In genomic region chr4:27861802-27862201, GRCh38 we compare ENCODE assay signal across 15 cellular contexts.
A peak's percentile ranks its signal among the peaks of the same experiment; 100 is the strongest.
DNase-seq lines count a peak whose midpoint lies in the region; ATAC-seq and TF ChIP-seq lines count a peak whose summit lies in the region.
"Had no signal": no experiment of that assay in that cellular context is flagged by ENCODE, and none has a peak within 500 bp of the region (broad histone marks: within the 10 kb centered on the region; RNA-seq: fewer than 3 reads in every experiment).

No MANE protein-coding gene starts in this region.

- CTCF ChIA-PET in OCI-LY7 (lab: Charles Lee; ENCODE audit: unreplicated experiment): no interaction called here

- H3K4me3 ChIP-seq in gastrocnemius medialis (no peak overlapping the region), OCI-LY7 (ENCODE audit: low read depth, low read length, poor library complexity, severe bottlenecking) (no peak overlapping the region), hepatocyte (no peak overlapping the region)
- H3K4me3 ChIP-seq: vagina had no signal

- TF ChIP-seq POLR2A in gastrocnemius medialis (IDR thresholded peaks at IDR 0.05): no peak

- H2AFZ ChIP-seq in OCI-LY7 (ENCODE audit: low read length) (no peak overlapping the region), hepatocyte (no peak overlapping the region)

- DNase-seq in NCI-H226: peak; percentile 30
- DNase-seq in glomerular visceral epithelial cell (ENCODE audit: extremely low spot score): peak; percentile 16
- DNase-seq in gastrocnemius medialis: no peak
- no peak for DNase-seq in OCI-LY7 (ENCODE audit: low spot score)
- DNase-seq in hepatocyte (ENCODE audit: low spot score): no peak
- DNase-seq: activated CD4-positive, alpha-beta memory T cell treated with anti-CD3 and anti-CD28 coated beads, Interleukin-2, amount 10 ng/mL, durations not matched to agents 7 days and 5 days; activated naive CD4-positive, alpha-beta T cell treated with Interleukin-2 at 50 U/mL for 16 hours; cortex of kidney; stimulated activated CD8-positive, alpha-beta memory T cell treated with anti-CD3 and anti-CD28 coated beads, Interleukin-4, amount 100 ng/mL, for 48 hours; T-helper 1 cell had no signal

- peak; percentile 86 for ATAC-seq in GM18508 (IDR thresholded peaks at IDR 0.05; ENCODE audit: insufficient read depth, unreplicated experiment)
- peak; percentile 74 for ATAC-seq in HG02678 (IDR thresholded peaks at IDR 0.05; ENCODE audit: unreplicated experiment)
- ATAC-seq in gastrocnemius medialis: no peak
- ATAC-seq in HG02884 (IDR thresholded peaks at IDR 0.05; ENCODE audit: unreplicated experiment): no peak

- BruUV-seq in OCI-LY7 (replicated peaks; lab: Mats Ljungman, UMichigan): no TSS peak

- no peaks in the 10 kb centered on the region for H3K4me1 ChIP-seq in gastrocnemius medialis
- H3K4me1 ChIP-seq in OCI-LY7 (ENCODE audit: insufficient read depth, low read length, poor library complexity, severe bottlenecking): no peaks in the 10 kb centered on the region
- H3K4me1 ChIP-seq in hepatocyte (ENCODE audit: insufficient read depth): no peaks in the 10 kb centered on the region
- H3K4me1 ChIP-seq: BE2C, vagina had no signal

- no peak for TF ChIP-seq CTCF in gastrocnemius medialis (IDR thresholded peaks at IDR 0.05 in 4 of 5, conservative IDR thresholded peaks at IDR 0.05 in 1 of 5)
- TF ChIP-seq CTCF in OCI-LY7 (conservative IDR thresholded peaks at IDR 0.05; ENCODE audit: low read length): no peak
- no peak for TF ChIP-seq CTCF in hepatocyte (IDR thresholded peaks at IDR 0.05; ENCODE audit: poor library complexity)

- POLR2A ChIA-PET in OCI-LY7 (lab: Charles Lee): interaction anchor here (0.9 kb wide), 1 partner anchor 188 kb away, joined by 3 read pairs; no protein-coding TSS in a partner anchor

- no peaks in the 10 kb centered on the region for H3K79me2 ChIP-seq in OCI-LY7 (ENCODE audit: insufficient read depth, low read depth, low read length)
- H3K79me2 ChIP-seq in hepatocyte: no peaks in the 10 kb centered on the region

- H3K27me3 ChIP-seq in gastrocnemius medialis (no peaks in the 10 kb centered on the region), hepatocyte (no peaks in the 10 kb centered on the region)
- H3K27me3 ChIP-seq: BE2C, vagina had no signal

- H4K20me1 ChIP-seq in OCI-LY7 (ENCODE audit: insufficient read depth, low read length): no peaks in the 10 kb centered on the region
- H4K20me1 ChIP-seq in hepatocyte (ENCODE audit: insufficient read depth, poor library complexity, severe bottlenecking): no peaks in the 10 kb centered on the region

- H3K9me2 ChIP-seq in OCI-LY7 (ENCODE audit: insufficient read depth, low read length) (no peaks in the 10 kb centered on the region), hepatocyte (replicated peaks; ENCODE audit: insufficient read depth) (no peaks in the 10 kb centered on the region)

- H3K27ac ChIP-seq in gastrocnemius medialis (no peak overlapping the region), OCI-LY7 (ENCODE audit: low read depth, low read length, poor library complexity, severe bottlenecking) (no peak overlapping the region), hepatocyte (no peak overlapping the region)
- H3K27ac ChIP-seq: vagina had no signal

- H3K4me2 ChIP-seq in OCI-LY7 (ENCODE audit: low read length) (no peak overlapping the region), hepatocyte (no peak overlapping the region)

- H3K9me3 ChIP-seq in gastrocnemius medialis (no peaks in the 10 kb centered on the region), OCI-LY7 (ENCODE audit: low read length) (no peaks in the 10 kb centered on the region), hepatocyte (ENCODE audit: low read depth) (no peaks in the 10 kb centered on the region)
- H3K9me3 ChIP-seq: BE2C, vagina had no signal

- H3K36me3 ChIP-seq in gastrocnemius medialis (no peaks in the 10 kb centered on the region), OCI-LY7 (ENCODE audit: insufficient read depth, low read length) (no peaks in the 10 kb centered on the region), hepatocyte (replicated peaks; ENCODE audit: insufficient read depth, low read depth) (no peaks in the 10 kb centered on the region)
- H3K36me3 ChIP-seq: BE2C, vagina had no signal

- intact Hi-C loops in gastrocnemius medialis (cut with DNase I; ENCODE audit: low total_unique reads): no loop called here
- intact Hi-C loops in OCI-LY7 (cut with micrococcal nuclease; ENCODE audit: unreplicated experiment): no loop called here

- WGBS in hepatocyte (ENCODE audit: low lambda C conversion rate, missing lambda C conversion rate): 79% methylated on average over 5 of the region's 5 CpGs

- in situ Hi-C loops in gastrocnemius medialis (cut with MboI; ENCODE audit: low sequenced_read_pairs in 4 of 4): no loop called here

Comparison
In these comparisons a context has a peak if more than half of its experiments do, and no peak if none do; other contexts are left out.
1. ATAC-seq: peak in GM18508 (single experiment) and HG02678 (single experiment); none in gastrocnemius medialis (0 of 2) and HG02884 (single experiment).
2. DNase-seq: peak in NCI-H226 (single experiment) and glomerular visceral epithelial cell (single experiment); none in gastrocnemius medialis (0 of 2), OCI-LY7 (single experiment) and hepatocyte (single experiment).